Comparison of ENCODE assay signal across 1 cellular context in genomic region chr16:10862432-10862831, GRCh38.
TF ChIP-seq lines count a peak whose summit lies in the region.

No MANE protein-coding gene starts in this region.

TF ChIP-seq in GM23338, 12 proteins besides CTCF, POLR2A, EP300 and RAD21 (continued from another document):
- TF ChIP-seq, protein P1, sequence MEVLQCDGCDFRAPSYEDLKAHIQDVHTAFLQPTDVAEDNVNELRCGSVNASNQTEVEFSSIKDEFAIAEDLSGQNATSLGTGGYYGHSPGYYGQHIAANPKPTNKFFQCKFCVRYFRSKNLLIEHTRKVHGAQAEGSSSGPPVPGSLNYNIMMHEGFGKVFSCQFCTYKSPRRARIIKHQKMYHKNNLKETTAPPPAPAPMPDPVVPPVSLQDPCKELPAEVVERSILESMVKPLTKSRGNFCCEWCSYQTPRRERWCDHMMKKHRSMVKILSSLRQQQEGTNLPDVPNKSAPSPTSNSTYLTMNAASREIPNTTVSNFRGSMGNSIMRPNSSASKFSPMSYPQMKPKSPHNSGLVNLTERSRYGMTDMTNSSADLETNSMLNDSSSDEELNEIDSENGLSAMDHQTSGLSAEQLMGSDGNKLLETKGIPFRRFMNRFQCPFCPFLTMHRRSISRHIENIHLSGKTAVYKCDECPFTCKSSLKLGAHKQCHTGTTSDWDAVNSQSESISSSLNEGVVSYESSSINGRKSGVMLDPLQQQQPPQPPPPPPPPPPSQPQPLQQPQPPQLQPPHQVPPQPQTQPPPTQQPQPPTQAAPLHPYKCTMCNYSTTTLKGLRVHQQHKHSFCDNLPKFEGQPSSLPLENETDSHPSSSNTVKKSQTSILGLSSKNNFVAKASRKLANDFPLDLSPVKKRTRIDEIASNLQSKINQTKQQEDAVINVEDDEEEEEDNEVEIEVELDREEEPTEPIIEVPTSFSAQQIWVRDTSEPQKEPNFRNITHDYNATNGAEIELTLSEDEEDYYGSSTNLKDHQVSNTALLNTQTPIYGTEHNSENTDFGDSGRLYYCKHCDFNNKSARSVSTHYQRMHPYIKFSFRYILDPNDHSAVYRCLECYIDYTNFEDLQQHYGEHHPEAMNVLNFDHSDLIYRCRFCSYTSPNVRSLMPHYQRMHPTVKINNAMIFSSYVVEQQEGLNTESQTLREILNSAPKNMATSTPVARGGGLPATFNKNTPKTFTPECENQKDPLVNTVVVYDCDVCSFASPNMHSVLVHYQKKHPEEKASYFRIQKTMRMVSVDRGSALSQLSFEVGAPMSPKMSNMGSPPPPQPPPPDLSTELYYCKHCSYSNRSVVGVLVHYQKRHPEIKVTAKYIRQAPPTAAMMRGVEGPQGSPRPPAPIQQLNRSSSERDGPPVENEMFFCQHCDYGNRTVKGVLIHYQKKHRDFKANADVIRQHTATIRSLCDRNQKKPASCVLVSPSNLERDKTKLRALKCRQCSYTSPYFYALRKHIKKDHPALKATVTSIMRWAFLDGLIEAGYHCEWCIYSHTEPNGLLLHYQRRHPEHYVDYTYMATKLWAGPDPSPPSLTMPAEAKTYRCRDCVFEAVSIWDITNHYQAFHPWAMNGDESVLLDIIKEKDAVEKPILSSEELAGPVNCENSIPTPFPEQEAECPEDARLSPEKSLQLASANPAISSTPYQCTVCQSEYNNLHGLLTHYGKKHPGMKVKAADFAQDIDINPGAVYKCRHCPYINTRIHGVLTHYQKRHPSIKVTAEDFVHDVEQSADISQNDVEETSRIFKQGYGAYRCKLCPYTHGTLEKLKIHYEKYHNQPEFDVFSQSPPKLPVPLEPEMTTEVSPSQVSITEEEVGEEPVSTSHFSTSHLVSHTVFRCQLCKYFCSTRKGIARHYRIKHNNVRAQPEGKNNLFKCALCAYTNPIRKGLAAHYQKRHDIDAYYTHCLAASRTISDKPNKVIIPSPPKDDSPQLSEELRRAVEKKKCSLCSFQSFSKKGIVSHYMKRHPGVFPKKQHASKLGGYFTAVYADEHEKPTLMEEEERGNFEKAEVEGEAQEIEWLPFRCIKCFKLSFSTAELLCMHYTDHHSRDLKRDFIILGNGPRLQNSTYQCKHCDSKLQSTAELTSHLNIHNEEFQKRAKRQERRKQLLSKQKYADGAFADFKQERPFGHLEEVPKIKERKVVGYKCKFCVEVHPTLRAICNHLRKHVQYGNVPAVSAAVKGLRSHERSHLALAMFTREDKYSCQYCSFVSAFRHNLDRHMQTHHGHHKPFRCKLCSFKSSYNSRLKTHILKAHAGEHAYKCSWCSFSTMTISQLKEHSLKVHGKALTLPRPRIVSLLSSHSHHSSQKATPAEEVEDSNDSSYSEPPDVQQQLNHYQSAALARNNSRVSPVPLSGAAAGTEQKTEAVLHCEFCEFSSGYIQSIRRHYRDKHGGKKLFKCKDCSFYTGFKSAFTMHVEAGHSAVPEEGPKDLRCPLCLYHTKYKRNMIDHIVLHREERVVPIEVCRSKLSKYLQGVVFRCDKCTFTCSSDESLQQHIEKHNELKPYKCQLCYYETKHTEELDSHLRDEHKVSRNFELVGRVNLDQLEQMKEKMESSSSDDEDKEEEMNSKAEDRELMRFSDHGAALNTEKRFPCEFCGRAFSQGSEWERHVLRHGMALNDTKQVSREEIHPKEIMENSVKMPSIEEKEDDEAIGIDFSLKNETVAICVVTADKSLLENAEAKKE (CRISPR knock-in tag; IDR thresholded peaks at IDR 0.05), result no peak
- TF ChIP-seq, protein P2, sequence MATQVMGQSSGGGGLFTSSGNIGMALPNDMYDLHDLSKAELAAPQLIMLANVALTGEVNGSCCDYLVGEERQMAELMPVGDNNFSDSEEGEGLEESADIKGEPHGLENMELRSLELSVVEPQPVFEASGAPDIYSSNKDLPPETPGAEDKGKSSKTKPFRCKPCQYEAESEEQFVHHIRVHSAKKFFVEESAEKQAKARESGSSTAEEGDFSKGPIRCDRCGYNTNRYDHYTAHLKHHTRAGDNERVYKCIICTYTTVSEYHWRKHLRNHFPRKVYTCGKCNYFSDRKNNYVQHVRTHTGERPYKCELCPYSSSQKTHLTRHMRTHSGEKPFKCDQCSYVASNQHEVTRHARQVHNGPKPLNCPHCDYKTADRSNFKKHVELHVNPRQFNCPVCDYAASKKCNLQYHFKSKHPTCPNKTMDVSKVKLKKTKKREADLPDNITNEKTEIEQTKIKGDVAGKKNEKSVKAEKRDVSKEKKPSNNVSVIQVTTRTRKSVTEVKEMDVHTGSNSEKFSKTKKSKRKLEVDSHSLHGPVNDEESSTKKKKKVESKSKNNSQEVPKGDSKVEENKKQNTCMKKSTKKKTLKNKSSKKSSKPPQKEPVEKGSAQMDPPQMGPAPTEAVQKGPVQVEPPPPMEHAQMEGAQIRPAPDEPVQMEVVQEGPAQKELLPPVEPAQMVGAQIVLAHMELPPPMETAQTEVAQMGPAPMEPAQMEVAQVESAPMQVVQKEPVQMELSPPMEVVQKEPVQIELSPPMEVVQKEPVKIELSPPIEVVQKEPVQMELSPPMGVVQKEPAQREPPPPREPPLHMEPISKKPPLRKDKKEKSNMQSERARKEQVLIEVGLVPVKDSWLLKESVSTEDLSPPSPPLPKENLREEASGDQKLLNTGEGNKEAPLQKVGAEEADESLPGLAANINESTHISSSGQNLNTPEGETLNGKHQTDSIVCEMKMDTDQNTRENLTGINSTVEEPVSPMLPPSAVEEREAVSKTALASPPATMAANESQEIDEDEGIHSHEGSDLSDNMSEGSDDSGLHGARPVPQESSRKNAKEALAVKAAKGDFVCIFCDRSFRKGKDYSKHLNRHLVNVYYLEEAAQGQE (IDR thresholded peaks at IDR 0.05; ENCODE audit: unreplicated experiment), result no peak
- TF ChIP-seq POLR2AphosphoS5 (IDR thresholded peaks at IDR 0.05; ENCODE audit: low read depth), result no peak
TF ChIP-seq in GM23338: peak in this region for 0.
